ENCODE assay signal across 10 cellular contexts in the genomic region with DNA sequence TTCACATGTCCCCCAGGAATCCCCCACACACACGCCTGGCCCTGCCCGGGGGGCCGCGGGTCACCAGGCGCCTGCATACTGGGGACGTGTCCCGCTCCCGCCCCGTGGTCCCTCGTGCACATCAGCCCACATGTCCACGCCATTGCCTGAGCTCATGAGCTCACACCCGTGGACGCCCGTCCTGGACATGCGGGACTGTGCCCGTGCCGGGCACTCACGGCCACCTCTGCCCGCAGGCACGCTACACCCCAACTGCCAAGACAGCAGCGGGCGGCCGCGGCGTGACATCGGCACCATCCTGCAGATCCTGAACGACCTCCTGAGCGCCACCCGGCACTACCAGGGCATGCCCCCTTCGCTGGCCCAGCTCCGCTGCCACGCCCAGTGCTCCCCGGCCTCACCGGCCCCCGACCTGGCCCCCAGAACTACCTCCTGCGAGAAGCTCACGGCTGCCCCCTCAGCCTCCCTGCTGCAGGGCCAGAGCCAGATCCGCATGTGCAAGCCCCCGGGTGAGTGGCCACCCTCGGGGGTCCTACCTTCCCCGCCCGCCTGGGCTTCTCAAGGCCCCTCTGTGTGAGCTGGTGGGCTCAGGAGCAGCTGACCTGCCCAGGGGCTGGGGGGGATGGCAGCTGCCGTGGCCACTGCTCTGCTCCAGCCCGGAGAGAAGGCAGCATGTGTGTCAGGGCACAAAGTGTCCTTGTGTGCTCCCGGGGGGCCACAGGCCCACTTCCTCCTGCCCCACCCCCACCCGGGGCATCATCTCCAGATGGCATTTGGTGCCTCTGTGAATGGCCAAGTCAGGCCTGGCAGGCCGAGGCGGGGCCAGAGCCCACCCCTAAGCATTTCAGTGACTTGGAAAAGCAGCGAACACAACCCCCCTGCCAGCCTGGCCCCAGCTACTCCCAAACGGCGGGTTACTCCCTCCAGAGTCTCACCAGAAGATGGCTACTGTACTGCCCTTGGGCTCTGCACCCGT. TPM values are rescaled to one million over a fixed set of nuclear protein-coding genes. Genes with fewer than 3 reads are reported as not detected.
DNase-seq lines count a peak whose midpoint lies in the region; ATAC-seq and TF ChIP-seq lines count a peak whose summit lies in the region.
"Had no signal": no experiment of that assay in that cellular context is flagged by ENCODE, and none has a peak within 500 bp of the region (broad histone marks: within the 10 kb centered on the region; RNA-seq: fewer than 3 reads in every experiment).

No MANE protein-coding gene starts in this region.

- peaks cover 0 to under 1% (median 0%) of the 10 kb centered on the region in 11 experiments; a peak in 2 of 22 replicates for H3K9me3 ChIP-seq in BLaER1 treated with 17β-estradiol and CSF1 and Interleukin-3, amounts not matched to agents 10 nM and 100 nM (replicated peaks in 1 of 11)
- H3K9me3 ChIP-seq in SK-N-MC (ENCODE audit: low read depth, low read length) = no peaks in the 10 kb centered on the region
- H3K9me3 ChIP-seq in prostate gland = no peaks in the 10 kb centered on the region

- peaks cover 13% of the 10 kb centered on the region for H3K4me1 Mint-ChIP-seq in glutamatergic neuron (ENCODE audit: low read depth, unreplicated experiment)
- H3K4me1 Mint-ChIP-seq in activated T-cell treated with anti-CD3 and anti-CD28 coated beads, Interleukin-2, amount 50 U/mL, for 72 hours (ENCODE audit: low read depth) = peaks cover 41% of the 10 kb centered on the region

- no peaks in the 10 kb centered on the region for H3K36me3 Mint-ChIP-seq in glutamatergic neuron (ENCODE audit: unreplicated experiment)
- H3K36me3 Mint-ChIP-seq in activated T-cell treated with anti-CD3 and anti-CD28 coated beads, Interleukin-2, amount 50 U/mL, for 72 hours (ENCODE audit: insufficient read depth in 2 of 2) = peaks cover 8 to 25% of the 10 kb centered on the region in 2 donors

- peaks cover 54 to 98% (median 77%) of the 10 kb centered on the region in 11 experiments for H4K20me1 ChIP-seq in BLaER1 treated with 17β-estradiol and CSF1 and Interleukin-3, amounts not matched to agents 10 nM and 100 nM

- no peak for TF ChIP-seq POLR2A in prostate gland (IDR thresholded peaks at IDR 0.05)

- H3K27me3 Mint-ChIP-seq in glutamatergic neuron (ENCODE audit: unreplicated experiment) = peaks cover 18% of the 10 kb centered on the region
- H3K27me3 Mint-ChIP-seq in activated T-cell treated with anti-CD3 and anti-CD28 coated beads, Interleukin-2, amount 50 U/mL, for 72 hours (ENCODE audit: low read depth) = no peaks in the 10 kb centered on the region

- 83% methylated on average over 51 of the region's 52 CpGs for whole genome bisulfite sequencing in prostate gland

- H3K4me2 ChIP-seq in BLaER1 treated with 17β-estradiol and CSF1 and Interleukin-3, amounts not matched to agents 10 nM and 100 nM = peak overlapping the region; percentile 98 to 100 (median 100)

- H3K4me3 ChIP-seq in BLaER1 treated with 17β-estradiol and CSF1 and Interleukin-3, amounts not matched to agents 10 nM and 100 nM = peak overlapping the region; percentile 7 to 100 (median 94); a peak in 17 of 20 replicates
- H3K4me3 ChIP-seq in SK-N-MC (no peak overlapping the region), prostate gland (no peak overlapping the region)

- no peak for TF ChIP-seq CTCF in glutamatergic neuron (IDR thresholded peaks at IDR 0.05; ENCODE audit: partially characterized antibody, unreplicated experiment)
- no peak for TF ChIP-seq CTCF in prostate gland (IDR thresholded peaks at IDR 0.05)

- H3K36me3 ChIP-seq in BLaER1 treated with 17β-estradiol and CSF1 and Interleukin-3, amounts not matched to agents 10 nM and 100 nM = peaks cover 57 to 68% (median 66%) of the 10 kb centered on the region in 11 experiments
- H3K36me3 ChIP-seq in SK-N-MC (ENCODE audit: insufficient read depth, low read length) (peaks cover 56% of the 10 kb centered on the region), prostate gland (peaks cover 16 to 31% of the 10 kb centered on the region in 2 donors)

- no peak for ATAC-seq in GM19023 (IDR thresholded peaks at IDR 0.05; ENCODE audit: unreplicated experiment)
- no peak for ATAC-seq in activated T-cell treated with anti-CD3 and anti-CD28 coated beads, Interleukin-2, amount 50 U/mL, for 72 hours (replicated peaks in 1 of 2)
- ATAC-seq in HG03280 (IDR thresholded peaks at IDR 0.05; ENCODE audit: unreplicated experiment) = no peak

- no peak overlapping the region for H3K4me3 Mint-ChIP-seq in glutamatergic neuron (ENCODE audit: unreplicated experiment)
- H3K4me3 Mint-ChIP-seq in activated T-cell treated with anti-CD3 and anti-CD28 coated beads, Interleukin-2, amount 50 U/mL, for 72 hours = peak overlapping the region in 1 of 2 donors; percentile 27

- peak overlapping the region; percentile 82 to 99 (median 96) for H3K9ac ChIP-seq in BLaER1 treated with 17β-estradiol and CSF1 and Interleukin-3, amounts not matched to agents 10 nM and 100 nM
- no peak overlapping the region for H3K9ac ChIP-seq in SK-N-MC (ENCODE audit: insufficient read length)

- DNase-seq in SK-N-MC (ENCODE audit: low read depth, low spot score) = no peak
- DNase-seq in glutamatergic neuron = no peak
- DNase-seq in prostate gland (ENCODE audit: low spot score) = no peak
- DNase-seq in activated effector memory CD4-positive, alpha-beta T cell treated with anti-CD3 and anti-CD28 coated beads, Interleukin-2, amount 50 U/mL, for 16 hours = no peak
- no peak for DNase-seq in activated T-cell treated with anti-CD3 and anti-CD28 coated beads, Interleukin-2, amount 50 U/mL, for 72 hours
- DNase-seq: activated T-cell treated with anti-CD3 and anti-CD28 coated beads, Interleukin-2, amount 50 U/mL, for 1 hour; RPMI8226 had no signal

- peaks cover 28% of the 10 kb centered on the region for H3K9me3 Mint-ChIP-seq in glutamatergic neuron (ENCODE audit: unreplicated experiment)
- H3K9me3 Mint-ChIP-seq in activated T-cell treated with anti-CD3 and anti-CD28 coated beads, Interleukin-2, amount 50 U/mL, for 72 hours = no peaks in the 10 kb centered on the region

- H3K27ac Mint-ChIP-seq in glutamatergic neuron (ENCODE audit: unreplicated experiment) = peak overlapping the region; percentile 33
- no peak overlapping the region for H3K27ac Mint-ChIP-seq in activated T-cell treated with anti-CD3 and anti-CD28 coated beads, Interleukin-2, amount 50 U/mL, for 72 hours

- H3K4me1 ChIP-seq in BLaER1 treated with 17β-estradiol and CSF1 and Interleukin-3, amounts not matched to agents 10 nM and 100 nM = peaks cover 69 to 76% (median 72%) of the 10 kb centered on the region in 10 experiments
- peaks cover 50% of the 10 kb centered on the region for H3K4me1 ChIP-seq in prostate gland (replicated peaks)

- H3K27ac ChIP-seq in BLaER1 treated with 17β-estradiol and CSF1 and Interleukin-3, amounts not matched to agents 10 nM and 100 nM = peak overlapping the region; percentile 29 to 97 (median 95); a peak in 21 of 22 replicates
- H3K27ac ChIP-seq in SK-N-MC = peak overlapping the region; percentile 57; the same call in 1 of the 2 replicates
- H3K27ac ChIP-seq in prostate gland = peak overlapping the region; percentile 97 to 100

- H3K27me3 ChIP-seq in BLaER1 treated with 17β-estradiol and CSF1 and Interleukin-3, amounts not matched to agents 10 nM and 100 nM = no peaks in the 10 kb centered on the region
- H3K27me3 ChIP-seq in prostate gland (replicated peaks; ENCODE audit: insufficient read depth) = no peaks in the 10 kb centered on the region

- intact Hi-C loops in prostate gland (cut with DNase I) = no loop called here

RNA-seq across cellular contexts. Expression of gene MIDN, which starts 7.1 kb away (rescaled TPM):
- total RNA-seq in glutamatergic neuron (ENCODE audit: unreplicated experiment) = 325 TPM
- total RNA-seq in prostate gland = 10 to 100 TPM; 35.8 to 42.9 TPM
- total RNA-seq in activated T-cell treated with anti-CD3 and anti-CD28 coated beads, Interleukin-2, amount 50 U/mL, for 72 hours = 10 to 100 TPM; 72.3 to 75.4 TPM

RNA-seq across cellular contexts. Expression of gene CIRBP, which starts 13.7 kb away (rescaled TPM):
- total RNA-seq in glutamatergic neuron (ENCODE audit: unreplicated experiment) (341 TPM), prostate gland (100 to 1,000 TPM; 753 to 863 TPM)
- total RNA-seq in activated T-cell treated with anti-CD3 and anti-CD28 coated beads, Interleukin-2, amount 50 U/mL, for 72 hours = 100 to 1,000 TPM; 400 to 456 TPM

RNA-seq across cellular contexts. Expression of gene ATP5F1D, which starts 13.9 kb away (rescaled TPM):
- 129 TPM for total RNA-seq in glutamatergic neuron (ENCODE audit: unreplicated experiment)
- 100 to 1,000 TPM; 109 to 151 TPM for total RNA-seq in prostate gland
- 100 to 1,000 TPM; 169 to 201 TPM for total RNA-seq in activated T-cell treated with anti-CD3 and anti-CD28 coated beads, Interleukin-2, amount 50 U/mL, for 72 hours

RNA-seq across cellular contexts. Expression of gene CBARP, which starts 17.7 kb away (rescaled TPM):
- total RNA-seq in glutamatergic neuron (ENCODE audit: unreplicated experiment) = 74.7 TPM
- 1 to 10 TPM in 1 of 2 donors, under 1 TPM in 1; 0.68 to 4.4 TPM for total RNA-seq in prostate gland
- total RNA-seq in activated T-cell treated with anti-CD3 and anti-CD28 coated beads, Interleukin-2, amount 50 U/mL, for 72 hours = under 1 TPM; 0.38 to 0.58 TPM

RNA-seq across cellular contexts. Expression of gene FAM174C, which starts 19.9 kb away (rescaled TPM):
- total RNA-seq in glutamatergic neuron (ENCODE audit: unreplicated experiment) = 17.3 TPM
- 10 to 100 TPM; 95.1 to 98.7 TPM for total RNA-seq in prostate gland
- total RNA-seq in activated T-cell treated with anti-CD3 and anti-CD28 coated beads, Interleukin-2, amount 50 U/mL, for 72 hours = 10 to 100 TPM; 59.8 to 69.1 TPM

Comparison
In these comparisons a context has a peak if more than half of its experiments do, and no peak if none do; other contexts are left out.
1. H3K4me3 ChIP-seq: peak in BLaER1 treated with 17β-estradiol and CSF1 and Interleukin-3, amounts not matched to agents 10 nM and 100 nM (10 of 10); none in SK-N-MC (single experiment) and prostate gland (0 of 2).
2. Peak in every context shown above with its lines, with median percentiles within 50 percentile points of each other: H3K27ac ChIP-seq.